Comparison of ENCODE assay signal across 2 cellular contexts in genomic region chr2:72958542-72959385, GRCh38.
TF ChIP-seq lines count a peak whose summit lies in the region.

No MANE protein-coding gene starts in this region.

TF ChIP-seq in H1, 55 proteins besides CTCF, POLR2A, EP300 and RAD21:
- no peak for TF ChIP-seq ASH2L (IDR thresholded peaks at IDR 0.05; ENCODE audit: low read length)
- no peak for TF ChIP-seq SP4 (IDR thresholded peaks at IDR 0.05; ENCODE audit: low read length)
- TF ChIP-seq RBBP5 (IDR thresholded peaks at IDR 0.05; ENCODE audit: borderline replicate concordance, low read depth, low read length), result no peak
- no peak for TF ChIP-seq CBX5 (IDR thresholded peaks at IDR 0.05; ENCODE audit: low read depth, low read length)
- TF ChIP-seq CTBP2 (IDR thresholded peaks at IDR 0.05; ENCODE audit: borderline replicate concordance, insufficient read depth, insufficient read length, low read length), result no peak
- no peak for TF ChIP-seq SP1 (IDR thresholded peaks at IDR 0.05; ENCODE audit: low read depth, low read length)
- TF ChIP-seq FOSL1 (IDR thresholded peaks at IDR 0.05; ENCODE audit: insufficient read depth, low read depth, low read length), result no peak
- TF ChIP-seq HDAC2 (IDR thresholded peaks at IDR 0.05; ENCODE audit: borderline replicate concordance in 1 of 2, low read depth in 2 of 2, low read length in 2 of 2), result no peak
- no peak for TF ChIP-seq HDAC6 (IDR thresholded peaks at IDR 0.05; ENCODE audit: low read depth, low read length)
- no peak for TF ChIP-seq ATF2 (IDR thresholded peaks at IDR 0.05; ENCODE audit: low read length)
- no peak for TF ChIP-seq BRCA1 (IDR thresholded peaks at IDR 0.05; ENCODE audit: low read depth, low read length)
- no peak for TF ChIP-seq KDM1A (IDR thresholded peaks at IDR 0.05; ENCODE audit: borderline replicate concordance, low read length)
- TF ChIP-seq GABPA (IDR thresholded peaks at IDR 0.05; ENCODE audit: borderline replicate concordance, insufficient read depth, low read length), result no peak
TF ChIP-seq in H1: peak in this region for 0.

TF ChIP-seq in SK-N-SH, 30 proteins besides CTCF, POLR2A, EP300 and RAD21:
- TF ChIP-seq FOXM1 (IDR thresholded peaks at IDR 0.05; ENCODE audit: low read depth), result no peak
- TF ChIP-seq SMC3 (IDR thresholded peaks at IDR 0.05; ENCODE audit: low read depth, low read length), result no peak
- no peak for TF ChIP-seq MXI1 (IDR thresholded peaks at IDR 0.05; ENCODE audit: low read depth, low read length)
- TF ChIP-seq CHD2 (IDR thresholded peaks at IDR 0.05; ENCODE audit: low read length, partially characterized antibody), result no peak
TF ChIP-seq in SK-N-SH: peak in this region for 0.
